Comparison of ENCODE assay signal across 10 cellular contexts in genomic region chr9:136671254-136671614, GRCh38. TPM values are rescaled to one million over a fixed set of nuclear protein-coding genes. Genes with fewer than 3 reads are reported as not detected.
"Had no signal": no experiment of that assay in that cellular context is flagged by ENCODE, and none has a peak within 500 bp of the region (broad histone marks: within the 10 kb centered on the region; RNA-seq: fewer than 3 reads in every experiment).

No MANE protein-coding gene starts in this region.

- H3K4me2 ChIP-seq: hepatocyte had no signal

- H2AFZ ChIP-seq: hepatocyte had no signal

- H3K36me3 Mint-ChIP-seq: natural killer cell treated with Interleukin-12 subunit alpha and Interleukin-12 subunit beta and Interleukin-15 and Interleukin-18, amount 100 ng/mL, for 72 hours had no signal

- H3K27ac ChIP-seq: hepatocyte, suprapubic skin had no signal

- H3K79me2 ChIP-seq: hepatocyte had no signal

- H3K27ac Mint-ChIP-seq: endodermal cell; natural killer cell treated with Interleukin-12 subunit alpha and Interleukin-12 subunit beta and Interleukin-15 and Interleukin-18, amount 100 ng/mL, for 72 hours; progenitor cell of endocrine pancreas had no signal

- H3K4me3 ChIP-seq: hepatocyte had no signal

- H3K27me3 Mint-ChIP-seq: natural killer cell treated with Interleukin-12 subunit alpha and Interleukin-12 subunit beta and Interleukin-15 and Interleukin-18, amount 100 ng/mL, for 72 hours; progenitor cell of endocrine pancreas had no signal

- DNase-seq: activated CD4-positive, CD25-positive, alpha-beta regulatory T cell treated with anti-CD3 and anti-CD28 coated beads, Interleukin-2, amount 50 U/mL, for 72 hours; dorsolateral prefrontal cortex; islet precursor cell; left lung had no signal

- H3K27me3 ChIP-seq: hepatocyte, right atrium auricular region had no signal

- H3K9me3 ChIP-seq: left lung, right atrium auricular region, suprapubic skin had no signal

- H3K4me3 Mint-ChIP-seq: endodermal cell; natural killer cell treated with Interleukin-12 subunit alpha and Interleukin-12 subunit beta and Interleukin-15 and Interleukin-18, amount 100 ng/mL, for 72 hours had no signal

- H3K9me3 Mint-ChIP-seq: endodermal cell; natural killer cell treated with Interleukin-12 subunit alpha and Interleukin-12 subunit beta and Interleukin-15 and Interleukin-18, amount 100 ng/mL, for 72 hours had no signal

RNA-seq across cellular contexts. Expression of gene DIPK1B, which starts 41.1 kb away (rescaled TPM):
- total RNA-seq: natural killer cell treated with Interleukin-12 subunit alpha and Interleukin-12 subunit beta and Interleukin-15 and Interleukin-18, amount 100 ng/mL, for 72 hours had no signal
